ENCODE assay signal across 9 cellular contexts in genomic region chr2:29014811-29015414, GRCh38. TPM values are rescaled to one million over a fixed set of nuclear protein-coding genes. Genes with fewer than 3 reads are reported as not detected.
DNase-seq lines count a peak whose midpoint lies in the region; ATAC-seq and TF ChIP-seq lines count a peak whose summit lies in the region.
"Had no signal": no experiment of that assay in that cellular context is flagged by ENCODE, and none has a peak within 500 bp of the region (broad histone marks: within the 10 kb centered on the region; RNA-seq: fewer than 3 reads in every experiment).

No MANE protein-coding gene starts in this region.

- H3K27me3 ChIP-seq in Loucy (ENCODE audit: insufficient read depth, low read length, poor library complexity, severe bottlenecking) = no peaks in the 10 kb centered on the region

- H3K4me2 ChIP-seq in Loucy (ENCODE audit: low read depth, low read length, poor library complexity, severe bottlenecking) = peak overlapping the region; percentile 96

- peak overlapping the region; percentile 52 for H2AFZ ChIP-seq in Loucy (ENCODE audit: low read length)

- peak; percentile 32; the same call in 2 of the 3 replicates for TF ChIP-seq CTCF in GM12872 (IDR thresholded peaks at IDR 0.05; ENCODE audit: insufficient read depth, low read depth, low read length)
- peak; percentile 52 for TF ChIP-seq CTCF in Loucy (conservative IDR thresholded peaks at IDR 0.05; ENCODE audit: low read length)

- intact Hi-C loops in left cardiac atrium (cut with DNase I) = loop anchor here in 1 of 2 donors (5.0 to 10.0 kb wide), 3 partner anchors 38 to 100 kb away; partner anchors contain the start of gene CLIP4

- H3K4me1 ChIP-seq in Loucy (ENCODE audit: insufficient read depth, low read length, poor library complexity, severe bottlenecking) = peaks cover 70% of the 10 kb centered on the region

- H3F3A ChIP-seq in Loucy (ENCODE audit: low read depth) = peaks cover 15% of the 10 kb centered on the region; the same call in 1 of the 2 replicates

- ATAC-seq in left cardiac atrium (peak; percentile 31 to 50), HG02571 (IDR thresholded peaks at IDR 0.05; ENCODE audit: unreplicated experiment) (no peak), GM21717 (IDR thresholded peaks at IDR 0.05; ENCODE audit: unreplicated experiment) (no peak)
- ATAC-seq: left lung had no signal

- no peaks in the 10 kb centered on the region for H3K9me3 ChIP-seq in Loucy (ENCODE audit: insufficient read depth, low read depth, low read length)
- H3K9me3 ChIP-seq: left lung had no signal

- no peaks in the 10 kb centered on the region for H3K36me3 ChIP-seq in Loucy (ENCODE audit: insufficient read depth, low read length)
- H3K36me3 ChIP-seq: left lung had no signal

- peaks cover 10% of the 10 kb centered on the region; the same call in 1 of the 2 replicates for H3K79me2 ChIP-seq in Loucy (ENCODE audit: insufficient read depth, low read length)

- peak overlapping the region; percentile 79 for H3K4me3 ChIP-seq in Loucy (ENCODE audit: low read length, poor library complexity, severe bottlenecking)
- H3K4me3 ChIP-seq: left lung had no signal

- H3K9me2 ChIP-seq in Loucy (replicated peaks; ENCODE audit: low read depth, low read length) = no peaks in the 10 kb centered on the region

- H3K9ac ChIP-seq in Loucy (ENCODE audit: low read depth, low read length, poor library complexity, severe bottlenecking) = peak overlapping the region; percentile 84

- DNase-seq in activated T-cell treated with anti-CD3 and anti-CD28 coated beads for 48 hours (ENCODE audit: low read depth) (peak; percentile 66), left cardiac atrium (peak; percentile 74), COR-L47 (lab: John Stamatoyannopoulos, UW) (no peak)
- peak; percentile 38 for DNase-seq in stimulated activated CD8-positive, alpha-beta memory T cell treated with anti-CD3 and anti-CD28 coated beads, Interleukin-15, amount 100 ng/mL, for 1 hour (ENCODE audit: low read depth)

- no peaks in the 10 kb centered on the region for H4K20me1 ChIP-seq in Loucy (ENCODE audit: insufficient read depth, low read length, poor library complexity, severe bottlenecking)

RNA-seq across cellular contexts. Expression of gene TOGARAM2, which starts 33.8 kb away (rescaled TPM):
- total RNA-seq in left cardiac atrium = 10 to 100 TPM; 15.5 to 24.8 TPM

RNA-seq across cellular contexts. Expression of gene PCARE, which starts 59.4 kb away (rescaled TPM):
- total RNA-seq in left cardiac atrium = 1 to 10 TPM in 1 of 2 donors, under 1 TPM in 1; 0.58 to 1.0 TPM

Comparison
In these comparisons a context has a peak if more than half of its experiments do, and no peak if none do; other contexts are left out.
1. ATAC-seq: peak in left cardiac atrium (2 of 2); none in HG02571 (single experiment) and GM21717 (single experiment).